In genomic region chr11:93570759-93571413, GRCh38 we compare ENCODE assay signal across 1 cellular context.
TF ChIP-seq lines count a peak whose summit lies in the region.

No MANE protein-coding gene starts in this region.

TF ChIP-seq in HEK293, 187 proteins besides CTCF, POLR2A, EP300 and RAD21 (continued from another document):
- 0 out of 2 replicates have a peak, but pooled peaks have one; percentile 11 for TF ChIP-seq ZNF518A (tag by site-specific recombination; conservative IDR thresholded peaks at IDR 0.05; ENCODE audit: low read depth)
- TF ChIP-seq ZNF311 (tag by site-specific recombination; IDR thresholded peaks at IDR 0.05; ENCODE audit: borderline replicate concordance) = no peak
- TF ChIP-seq ZBTB21 (tag by site-specific recombination; IDR thresholded peaks at IDR 0.05) = 0 out of 2 replicates have a peak, but pooled peaks have one; percentile 16
- TF ChIP-seq ZNF660 (tag by site-specific recombination; IDR thresholded peaks at IDR 0.05) = peak; percentile 47; the same call in 1 of the 2 replicates
- TF ChIP-seq ZSCAN4 (tag by site-specific recombination; IDR thresholded peaks at IDR 0.05) = no peak
